Comparison of ENCODE assay signal across 8 cellular contexts in genomic region chr2:65320042-65320711, GRCh38.
DNase-seq lines count a peak whose midpoint lies in the region; ATAC-seq lines count a peak whose summit lies in the region.

No MANE protein-coding gene starts in this region.

- H3K36me3 Mint-ChIP-seq in effector memory CD8-positive, alpha-beta T cell (ENCODE audit: insufficient read depth) = no peaks in the 10 kb centered on the region

- no peak overlapping the region for H3K4me3 ChIP-seq in NT2/D1 (ENCODE audit: insufficient read length, low read depth)

- no peaks in the 10 kb centered on the region for H3K9me3 ChIP-seq in NT2/D1 (ENCODE audit: insufficient read depth, low read length)

- H3K9me3 Mint-ChIP-seq in effector memory CD8-positive, alpha-beta T cell = no peaks in the 10 kb centered on the region

- H3K27me3 ChIP-seq in NT2/D1 (ENCODE audit: insufficient read depth, insufficient read length) = no peaks in the 10 kb centered on the region

- no peaks in the 10 kb centered on the region for H3K4me1 ChIP-seq in NT2/D1 (ENCODE audit: insufficient read depth, insufficient read length)

- H3K36me3 ChIP-seq in NT2/D1 (ENCODE audit: insufficient read depth, insufficient read length, low read length) = peaks cover 3% of the 10 kb centered on the region

- peaks cover 0 to 14% of the 10 kb centered on the region in 2 donors for H3K4me1 Mint-ChIP-seq in effector memory CD8-positive, alpha-beta T cell (ENCODE audit: low read depth in 2 of 2)

- peak overlapping the region in 1 of 2 donors; percentile 28 for H3K4me3 Mint-ChIP-seq in effector memory CD8-positive, alpha-beta T cell

- H3K27ac Mint-ChIP-seq in effector memory CD8-positive, alpha-beta T cell = peak overlapping the region; percentile 62 to 81

- peak in 2 of 3 donors; percentile 9 to 28 for DNase-seq in stimulated activated CD4-positive, alpha-beta T cell treated with anti-CD3 and anti-CD28 coated beads, Interleukin-12 subunit alpha, Interleukin-12 subunit beta, amount 100 ng/mL, for 48 hours (ENCODE audit: low read depth in 2 of 3, low spot score in 1 of 3)
- DNase-seq in stimulated activated CD4-positive, alpha-beta T cell treated with anti-CD3 and anti-CD28 coated beads, Interleukin-4, amount 100 ng/mL, for 1 hour = no peak
- peak; percentile 13 for DNase-seq in NT2/D1 (ENCODE audit: low read depth, low spot score)
- peak in 1 of 3 experiments; percentile 4 for DNase-seq in effector memory CD8-positive, alpha-beta T cell
- DNase-seq in renal cortical epithelial cell (ENCODE audit: low read depth) = peak; percentile 99
- no peak for DNase-seq in HUDEP-2 (lab: John Stamatoyannopoulos, UW; ENCODE audit: unreplicated experiment in 76 of 76)
- no peak for DNase-seq in DMS153 (lab: John Stamatoyannopoulos, UW)

- ATAC-seq in HG02588 (IDR thresholded peaks at IDR 0.05; ENCODE audit: unreplicated experiment) = peak; percentile 57
- ATAC-seq in effector memory CD8-positive, alpha-beta T cell (replicated peaks) = peak; percentile 83

- H3K9ac ChIP-seq in NT2/D1 (ENCODE audit: insufficient read length, low read depth) = no peak overlapping the region

- H3K27me3 Mint-ChIP-seq in effector memory CD8-positive, alpha-beta T cell = no peaks in the 10 kb centered on the region

Comparison
In these comparisons a context has a peak if more than half of its experiments do, and no peak if none do; other contexts are left out.
1. DNase-seq: peak in stimulated activated CD4-positive, alpha-beta T cell treated with anti-CD3 and anti-CD28 coated beads, Interleukin-12 subunit alpha, Interleukin-12 subunit beta, amount 100 ng/mL, for 48 hours (2 of 3), NT2/D1 (single experiment) and renal cortical epithelial cell (single experiment); none in stimulated activated CD4-positive, alpha-beta T cell treated with anti-CD3 and anti-CD28 coated beads, Interleukin-4, amount 100 ng/mL, for 1 hour (single experiment), HUDEP-2 (0 of 76) and DMS153 (single experiment).